Comparison of ENCODE assay signal across 10 cellular contexts in genomic region chr17:55237268-55237667, GRCh38. TPM values are rescaled to one million over a fixed set of nuclear protein-coding genes. Genes with fewer than 3 reads are reported as not detected.
A peak's percentile ranks its signal among the peaks of the same experiment; 100 is the strongest.
DNase-seq lines count a peak whose midpoint lies in the region; ATAC-seq, FAIRE-seq and TF ChIP-seq lines count a peak whose summit lies in the region.
"Had no signal": no experiment of that assay in that cellular context is flagged by ENCODE, and none has a peak within 500 bp of the region (broad histone marks: within the 10 kb centered on the region; RNA-seq: fewer than 3 reads in every experiment).

No MANE protein-coding gene starts in this region.

- no peaks in the 10 kb centered on the region for H3F3A ChIP-seq in PC-3 (ENCODE audit: low read length, unreplicated experiment)

- H3K4me1 ChIP-seq in small intestine (ENCODE audit: control insufficient read depth in 2 of 2, insufficient read depth in 1 of 2, low read depth in 1 of 2, low read length in 1 of 2): no peaks in the 10 kb centered on the region
- H3K4me1 ChIP-seq in PC-3 (ENCODE audit: insufficient read depth, low read length): peaks cover 23% of the 10 kb centered on the region

- peaks cover 21 to 33% (median 25%) of the 10 kb centered on the region in 3 donors for H3K4me1 Mint-ChIP-seq in IgD-negative memory B cell

- FAIRE-seq in GM12891 (lab: Jason Lieb, UNC) (no peak), small intestine (lab: Jason Lieb, UNC) (no peak)

- no peak overlapping the region for H2AFZ ChIP-seq in PC-3 (ENCODE audit: low read length)

- POLR2A ChIA-PET in PC-3 (lab: Charles Lee; ENCODE audit: unreplicated experiment): interaction anchor here (0.8 kb wide), 1 partner anchor 1722 kb away, joined by 14 read pairs; no protein-coding TSS in a partner anchor

- no peak overlapping the region for H3K4me3 ChIP-seq in small intestine (ENCODE audit: low read depth in 1 of 2, low read length in 2 of 2)
- no peak overlapping the region for H3K4me3 ChIP-seq in PC-3 (ENCODE audit: low read length)

- TF ChIP-seq POLR2A in GM12891 (IDR thresholded peaks at IDR 0.05; ENCODE audit: low read depth, low read length): no peak

- H3K27ac ChIP-seq in small intestine (ENCODE audit: low read depth in 1 of 2, low read length in 1 of 2): no peak overlapping the region
- H3K27ac ChIP-seq in PC-3 (ENCODE audit: low read length): no peak overlapping the region

- H3K9me2 ChIP-seq in PC-3 (replicated peaks; ENCODE audit: low read length): no peaks in the 10 kb centered on the region

- H3K4me3 Mint-ChIP-seq in IgD-negative memory B cell: peak overlapping the region; percentile 18 to 94 (median 69)

- H3K4me2 ChIP-seq in PC-3 (ENCODE audit: low read length): no peak overlapping the region

- H3K9me3 ChIP-seq in small intestine (ENCODE audit: control insufficient read depth, low read depth) (no peaks in the 10 kb centered on the region), PC-3 (ENCODE audit: low read length) (no peaks in the 10 kb centered on the region)
- H3K9me3 ChIP-seq: stomach had no signal

- H3K27ac Mint-ChIP-seq in IgD-negative memory B cell: peak overlapping the region in 2 of 3 donors; percentile 6 to 24

- DNase-seq in GM12891 (ENCODE audit: insufficient read length, low spot score) (peak; percentile 16), small intestine (peak; percentile 5), HT-29 (ENCODE audit: low spot score) (no peak), PC-3 (no peak)
- DNase-seq: caudate nucleus, Kasumi-1, stomach had no signal

- H3K9ac ChIP-seq in PC-3 (ENCODE audit: low read length): no peak overlapping the region

- peaks cover 6% of the 10 kb centered on the region for H3K36me3 Mint-ChIP-seq in IgD-negative memory B cell

- no peaks in the 10 kb centered on the region for H3K79me2 ChIP-seq in PC-3 (ENCODE audit: low read length)

- intact Hi-C loops in PC-3 (cut with micrococcal nuclease): loop anchor here (5.0 to 10.0 kb wide), 2 partner anchors 80 to 278 kb away; partner anchors contain the start of gene SMIM36

- H3K27me3 ChIP-seq in small intestine (ENCODE audit: control insufficient read depth in 2 of 2, insufficient read depth in 2 of 2, low read length in 2 of 2) (no peaks in the 10 kb centered on the region), PC-3 (ENCODE audit: low read length) (no peaks in the 10 kb centered on the region)
- H3K27me3 ChIP-seq: stomach had no signal

- TF ChIP-seq CTCF in PC-3 (conservative IDR thresholded peaks at IDR 0.05; ENCODE audit: low read depth, low read length): no peak

- no peaks in the 10 kb centered on the region for H4K20me1 ChIP-seq in PC-3 (ENCODE audit: low read length)

- peaks cover 0 to 2% (median 0%) of the 10 kb centered on the region in 3 donors for H3K9me3 Mint-ChIP-seq in IgD-negative memory B cell

- WGBS in small intestine, 3 donors: 43 to 58% (median 47%) methylated on average over 6 of the region's 6 CpGs

- CTCF ChIA-PET in PC-3 (lab: Charles Lee): no interaction called here

- peak; percentile 22 for ATAC-seq in esophagus mucosa
- ATAC-seq in GM18858 (IDR thresholded peaks at IDR 0.05; ENCODE audit: unreplicated experiment): no peak
- ATAC-seq in PC-3: no peak

- no peaks in the 10 kb centered on the region for H3K36me3 ChIP-seq in small intestine (ENCODE audit: control insufficient read depth in 2 of 2, insufficient read depth in 2 of 2, low read length in 2 of 2)
- no peaks in the 10 kb centered on the region for H3K36me3 ChIP-seq in PC-3 (ENCODE audit: low read depth, low read length)
- H3K36me3 ChIP-seq: stomach had no signal

- no TSS peak for BruUV-seq in PC-3 (replicated peaks; lab: Mats Ljungman, UMichigan)

- H3K27me3 Mint-ChIP-seq in IgD-negative memory B cell: peaks cover 8% of the 10 kb centered on the region

TF ChIP-seq in GM12891, 5 proteins besides CTCF, POLR2A, EP300 and RAD21:
- TF ChIP-seq POLR2AphosphoS5 (IDR thresholded peaks at IDR 0.05; ENCODE audit: low read depth, low read length) (no peak), SPI1 (IDR thresholded peaks at IDR 0.05; ENCODE audit: low read depth, low read length) (0 out of 2 replicates have a peak, but pooled peaks have one; percentile 8), TAF1 (IDR thresholded peaks at IDR 0.05; ENCODE audit: low read depth, low read length) (no peak), POU2F2 (IDR thresholded peaks at IDR 0.05; ENCODE audit: low read depth, low read length) (no peak)

RNA-seq across cellular contexts. Expression of gene HLF, which starts 27.5 kb away (rescaled TPM):
- 0.03 TPM for polyA plus RNA-seq in GM12891 (2012; ENCODE audit: low read depth, missing spikeins)
- not detected for polyA plus RNA-seq in IgD-negative memory B cell
- 10.8 TPM for total RNA-seq in esophagus mucosa
- polyA plus RNA-seq in small intestine: 1 to 10 TPM in 1 of 3 donors, under 1 TPM in 2; 0.54 to 2.3 (median 0.67) TPM
- 0.05 and 0.08 TPM in 2 replicates for total RNA-seq in HT-29 (2014; rRNA removed; shearing (Covaris generic))
- total RNA-seq in PC-3 (2014; rRNA removed): 0.23 and 0.66 TPM in 2 replicates

Comparison
In these comparisons a context has a peak if more than half of its experiments do, and no peak if none do; other contexts are left out.
1. DNase-seq: peak in GM12891 (single experiment) and small intestine (single experiment); none in HT-29 (single experiment) and PC-3 (single experiment).